ENCODE assay signal across 29 cellular contexts in genomic region chr12:105014603-105015002, GRCh38.
"Had no signal": no experiment of that assay in that cellular context is flagged by ENCODE, and none has a peak within 500 bp of the region (broad histone marks: within the 10 kb centered on the region; RNA-seq: fewer than 3 reads in every experiment).

No MANE protein-coding gene starts in this region.

- H3K4me3 Mint-ChIP-seq: activated B cell treated with CpG ODN at 0.5 μM for 24 hours; activated CD8-positive, alpha-beta T cell treated with anti-CD3 and anti-CD28 coated beads for 36 hours; activated naive CD8-positive, alpha-beta T cell; activated T-cell treated with anti-CD3 and anti-CD28 coated beads, Interleukin-2, amount 50 U/mL, for 4 hours; activated T-helper 17 cell treated with anti-CD3 and anti-CD28 coated beads, Interleukin-2, amount 50 U/mL, for 72 hours; T-helper 17 cell; T-helper 2 cell treated with Interferon-gamma antibody and Interleukin-4, amounts not matched to agents 5 μg/mL and 100 μg/mL, for 36 hours had no signal

- DNase-seq: activated B cell treated with CpG ODN at 0.5 μM for 24 hours; activated CD4-positive, alpha-beta T cell treated with anti-CD3 and anti-CD28 coated beads for 48 hours; activated CD4-positive, alpha-beta T cell treated with anti-CD3 and anti-CD28 coated beads, Interleukin-2, amount 50 U/mL, for 1 hour; activated CD4-positive, alpha-beta T cell treated with anti-CD3 and anti-CD28 coated beads, Interleukin-2, amount 50 U/mL, for 48 hours; activated CD8-positive, alpha-beta memory T cell treated with anti-CD3 and anti-CD28 coated beads for 24 hours; activated CD8-positive, alpha-beta T cell treated with anti-CD3 and anti-CD28 coated beads for 36 hours; activated effector memory CD4-positive, alpha-beta T cell treated with Interleukin-2 at 50 U/mL for 16 hours; activated gamma-delta T cell treated with Interleukin-2 at 50 U/mL for 16 hours; activated naive CD4-positive, alpha-beta T cell treated with anti-CD3 and anti-CD28 coated beads, Interleukin-2, amount 50 U/mL, for 16 hours; activated naive CD4-positive, alpha-beta T cell treated with Interleukin-2 at 50 U/mL for 16 hours; activated T-cell treated with anti-CD3 and anti-CD28 coated beads, Interleukin-2, amount 50 U/mL, for 4 hours; amniotic stem cell; aorta; body of pancreas; caudate nucleus; colonic mucosa; effector CD8-positive, alpha-beta T cell; esophagus squamous epithelium; foreskin melanocyte; T-helper 1 cell; T-helper 17 cell; T1000; WERI-Rb-1 had no signal

- H3K27me3 Mint-ChIP-seq: activated B cell treated with CpG ODN at 0.5 μM for 24 hours; activated CD8-positive, alpha-beta T cell treated with anti-CD3 and anti-CD28 coated beads for 36 hours; activated naive CD8-positive, alpha-beta T cell; activated T-helper 17 cell treated with anti-CD3 and anti-CD28 coated beads, Interleukin-2, amount 50 U/mL, for 72 hours; T-helper 17 cell had no signal

- H3K27ac ChIP-seq: body of pancreas, colonic mucosa, epithelial cell of prostate, esophagus squamous epithelium, gastroesophageal sphincter, WERI-Rb-1 had no signal

- H3K27me3 ChIP-seq: body of pancreas, colonic mucosa, esophagus squamous epithelium, gastroesophageal sphincter had no signal

- H3K4me1 Mint-ChIP-seq: activated B cell treated with CpG ODN at 0.5 μM for 24 hours; activated T-helper 17 cell treated with anti-CD3 and anti-CD28 coated beads, Interleukin-2, amount 50 U/mL, for 72 hours; T-helper 17 cell had no signal

- ATAC-seq: activated CD4-positive, CD25-positive, alpha-beta regulatory T cell treated with anti-CD3 and anti-CD28 coated beads, Interleukin-2, amount 50 U/mL, for 24 hours; activated CD8-positive, alpha-beta T cell treated with anti-CD3 and anti-CD28 coated beads for 36 hours; activated T-cell treated with anti-CD3 and anti-CD28 coated beads, Interleukin-2, amount 50 U/mL, for 4 hours; body of pancreas; gastroesophageal sphincter; T-helper 17 cell had no signal

- H3K27ac Mint-ChIP-seq: activated B cell treated with CpG ODN at 0.5 μM for 24 hours; activated CD8-positive, alpha-beta T cell treated with anti-CD3 and anti-CD28 coated beads for 36 hours; activated naive CD8-positive, alpha-beta T cell; activated T-helper 17 cell treated with anti-CD3 and anti-CD28 coated beads, Interleukin-2, amount 50 U/mL, for 72 hours; T-helper 17 cell; T-helper 2 cell treated with Interferon-gamma antibody and Interleukin-4, amounts not matched to agents 5 μg/mL and 100 μg/mL, for 36 hours had no signal

- H3K9me3 ChIP-seq: body of pancreas, colonic mucosa, esophagus squamous epithelium, gastroesophageal sphincter had no signal

- H3K4me3 ChIP-seq: body of pancreas, colonic mucosa, esophagus squamous epithelium, gastroesophageal sphincter had no signal

- H3K36me3 ChIP-seq: colonic mucosa had no signal

- H3K4me1 ChIP-seq: body of pancreas, colonic mucosa, esophagus squamous epithelium, gastroesophageal sphincter had no signal
